ENCODE assay signal across 17 cellular contexts in genomic region chr14:52079239-52079956, GRCh38. TPM values are rescaled to one million over a fixed set of nuclear protein-coding genes. Genes with fewer than 3 reads are reported as not detected.
DNase-seq lines count a peak whose midpoint lies in the region; ATAC-seq and TF ChIP-seq lines count a peak whose summit lies in the region.
"Had no signal": no experiment of that assay in that cellular context is flagged by ENCODE, and none has a peak within 500 bp of the region (broad histone marks: within the 10 kb centered on the region; RNA-seq: fewer than 3 reads in every experiment).

No MANE protein-coding gene starts in this region.

- no peaks in the 10 kb centered on the region for H3K27me3 ChIP-seq in foreskin keratinocyte
- no peaks in the 10 kb centered on the region for H3K27me3 ChIP-seq in smooth muscle cell (ENCODE audit: low read depth)
- H3K27me3 ChIP-seq: body of pancreas, tibial artery had no signal

- ATAC-seq in SK-N-SH treated with all-trans-retinoic acid at 6 μM for 48 hours (peak; percentile 16), foreskin keratinocyte (peak; percentile 45), HG03457 (IDR thresholded peaks at IDR 0.05; ENCODE audit: unreplicated experiment) (no peak)
- ATAC-seq: body of pancreas; CD8-positive, alpha-beta T cell had no signal

- H3K27ac Mint-ChIP-seq in HFFc6 = peak overlapping the region; percentile 91
- H3K27ac Mint-ChIP-seq: activated B cell treated with CpG ODN at 0.5 μM for 24 hours; CD8-positive, alpha-beta T cell; IgD-negative memory B cell; naive B cell had no signal

- H3K4me1 ChIP-seq in foreskin keratinocyte (peaks cover 42% of the 10 kb centered on the region), smooth muscle cell (ENCODE audit: low read depth) (peaks cover 37% of the 10 kb centered on the region)
- H3K4me1 ChIP-seq: body of pancreas had no signal

- peaks cover 86% of the 10 kb centered on the region for H3K4me1 Mint-ChIP-seq in HFFc6 (ENCODE audit: low read depth)
- H3K4me1 Mint-ChIP-seq: activated B cell treated with CpG ODN at 0.5 μM for 24 hours, IgD-negative memory B cell, naive B cell had no signal

- H3K4me2 ChIP-seq in smooth muscle cell = peak overlapping the region; percentile 56

- H3K4me3 ChIP-seq in smooth muscle cell = no peak overlapping the region
- H3K4me3 ChIP-seq: body of pancreas, tibial artery had no signal

- H2AFZ ChIP-seq in smooth muscle cell (ENCODE audit: low read depth) = no peak overlapping the region

- H4K20me1 ChIP-seq in smooth muscle cell (ENCODE audit: low read depth) = no peaks in the 10 kb centered on the region

- H3K27ac ChIP-seq in foreskin keratinocyte = no peak overlapping the region
- peak overlapping the region; percentile 94 for H3K27ac ChIP-seq in smooth muscle cell (ENCODE audit: low read depth)
- H3K27ac ChIP-seq: body of pancreas, tibial artery had no signal

- peak overlapping the region; percentile 69 for H3K4me3 Mint-ChIP-seq in HFFc6
- H3K4me3 Mint-ChIP-seq: activated B cell treated with CpG ODN at 0.5 μM for 24 hours; CD8-positive, alpha-beta T cell; IgD-negative memory B cell; naive B cell had no signal

- peaks cover 4% of the 10 kb centered on the region for H3K9me3 Mint-ChIP-seq in HFFc6

- H3F3A ChIP-seq in smooth muscle cell (ENCODE audit: low read depth) = peaks cover 37% of the 10 kb centered on the region

- peaks cover 4% of the 10 kb centered on the region for H3K9me3 ChIP-seq in smooth muscle cell (replicated peaks; ENCODE audit: low read depth)
- H3K9me3 ChIP-seq: body of pancreas had no signal

- H3K36me3 Mint-ChIP-seq in HFFc6 (ENCODE audit: low read depth) = peaks cover 8% of the 10 kb centered on the region
- H3K36me3 Mint-ChIP-seq: CD8-positive, alpha-beta T cell; IgD-negative memory B cell had no signal

- H3K36me3 ChIP-seq in smooth muscle cell (ENCODE audit: low read depth) = peaks cover 2% of the 10 kb centered on the region
- H3K36me3 ChIP-seq: tibial artery had no signal

- WGBS in smooth muscle cell (ENCODE audit: low lambda C conversion rate) = 29% methylated on average over 7 of the region's 7 CpGs

- no peaks in the 10 kb centered on the region for H3K79me2 ChIP-seq in smooth muscle cell (ENCODE audit: low read depth)

- DNase-seq in HFFc6 = peak; percentile 65
- peak in 1 of 2 donors; percentile 84 for DNase-seq in foreskin keratinocyte
- DNase-seq in smooth muscle cell (lab: John Stamatoyannopoulos, UW; ENCODE audit: unreplicated experiment) = no peak
- no peak for DNase-seq in SIG-M5 treated with dmso at 0.1 percent for 504 hours (lab: John Stamatoyannopoulos, UW; ENCODE audit: unreplicated experiment)
- DNase-seq in NCI-H82 treated with DMSO at 0.1 percent for 48 hours (lab: John Stamatoyannopoulos, UW; ENCODE audit: unreplicated experiment) = no peak
- DNase-seq: activated B cell treated with CpG ODN at 0.5 μM for 24 hours; activated naive CD4-positive, alpha-beta T cell; body of pancreas; CD8-positive, alpha-beta T cell; naive B cell; NCI-H1105; NCI-H2227 treated with DMSO at 0.1 percent for 48 hours; stimulated activated CD4-positive, alpha-beta T cell treated with anti-CD3 and anti-CD28 coated beads, Interleukin-1b, Interleukin-23, amount 100 ng/mL, for 48 hours; tibial artery had no signal

- no peak for TF ChIP-seq CTCF in HFFc6 (IDR thresholded peaks at IDR 0.05)
- TF ChIP-seq CTCF in foreskin keratinocyte (conservative IDR thresholded peaks at IDR 0.05) = no peak
- TF ChIP-seq CTCF in smooth muscle cell (IDR thresholded peaks at IDR 0.05; ENCODE audit: borderline replicate concordance, insufficient read depth, poor library complexity, severe bottlenecking) = no peak

- peak overlapping the region; percentile 41 for H3K9ac ChIP-seq in smooth muscle cell (ENCODE audit: low read depth)

- H3K27me3 Mint-ChIP-seq in HFFc6 (ENCODE audit: insufficient read depth) = no peaks in the 10 kb centered on the region

TF ChIP-seq in SK-N-SH treated with all-trans-retinoic acid at 6 μM for 48 hours, 23 proteins besides CTCF, POLR2A, EP300 and RAD21 (continues in another document):
- TF ChIP-seq TOX (CRISPR knock-in tag; IDR thresholded peaks at IDR 0.05; ENCODE audit: borderline replicate concordance) (no peak), ZNF70 (CRISPR knock-in tag; IDR thresholded peaks at IDR 0.05) (no peak), ZC3H10 (CRISPR knock-in tag; IDR thresholded peaks at IDR 0.05) (no peak), TSHZ2 (CRISPR knock-in tag; IDR thresholded peaks at IDR 0.05) (no peak), SNAI2 (CRISPR knock-in tag; IDR thresholded peaks at IDR 0.05) (no peak), CREB5 (CRISPR knock-in tag; IDR thresholded peaks at IDR 0.05; ENCODE audit: low read depth) (no peak), CSDC2 (CRISPR knock-in tag; IDR thresholded peaks at IDR 0.05) (no peak), GLIS3 (CRISPR knock-in tag; IDR thresholded peaks at IDR 0.05) (no peak), OSR1 (CRISPR knock-in tag; IDR thresholded peaks at IDR 0.05) (no peak), POU6F1 (CRISPR knock-in tag; IDR thresholded peaks at IDR 0.05; ENCODE audit: borderline replicate concordance, low read depth) (no peak), PPARA (CRISPR knock-in tag; IDR thresholded peaks at IDR 0.05; ENCODE audit: borderline replicate concordance) (no peak), CSRNP3 (CRISPR knock-in tag; IDR thresholded peaks at IDR 0.05) (no peak), BACH2 (CRISPR knock-in tag; IDR thresholded peaks at IDR 0.05; ENCODE audit: borderline replicate concordance) (no peak), RARB (CRISPR knock-in tag; IDR thresholded peaks at IDR 0.05) (no peak), ZNF8 (CRISPR knock-in tag; IDR thresholded peaks at IDR 0.05) (no peak), ZFP30 (CRISPR knock-in tag; IDR thresholded peaks at IDR 0.05) (no peak)

RNA-seq across cellular contexts. Expression of gene NID2, which starts 10.5 kb away (rescaled TPM):
- 100 to 1,000 TPM in 5 of 6 experiments, 10 to 100 TPM in 1; 97.3 to 125 (median 113) TPM for total RNA-seq in HFFc6 (2021; fragmentation: NEBNext Ultra II Directional; extraction: Animal tissue kit (Norgen Biotek cat#: 25700))
- total RNA-seq in foreskin keratinocyte (1.5 and 4.6 TPM in 2 replicates), smooth muscle cell (217 and 229 TPM in 2 replicates)
- polyA plus RNA-seq in foreskin keratinocyte (0.97 and 1.7 TPM in 2 replicates), smooth muscle cell (130 and 196 TPM in 2 replicates)
- total RNA-seq: activated B cell treated with CpG ODN at 0.5 μM for 24 hours; CD8-positive, alpha-beta T cell had no signal

Comparison
In these comparisons a context has a peak if more than half of its experiments do, and no peak if none do; other contexts are left out.
1. RNA of gene NID2, which starts 10.5 kb away (total RNA-seq): 217 to 229 TPM in smooth muscle cell and 97.3 to 125 TPM in HFFc6; 1.5 to 4.6 TPM in foreskin keratinocyte; every median in the first group is over 10 times any median in the second.